8 cellular contexts compared by ENCODE assay signal in genomic region chr3:30625541-30626438, GRCh38. TPM values are rescaled to one million over a fixed set of nuclear protein-coding genes. Genes with fewer than 3 reads are reported as not detected.
DNase-seq lines count a peak whose midpoint lies in the region; ATAC-seq, FAIRE-seq and TF ChIP-seq lines count a peak whose summit lies in the region.

No MANE protein-coding gene starts in this region.

- DNase-seq in HCEC 1CT, result peak; percentile 83
- no peak for DNase-seq in left ventricle myocardium inferior
- peak; percentile 91 for DNase-seq in small intestine
- no peak for DNase-seq in cortex of kidney (lab: John Stamatoyannopoulos, UW)
- DNase-seq in activated CD8-positive, alpha-beta memory T cell treated with anti-CD3 and anti-CD28 coated beads for 24 hours, result no peak
- no peak for DNase-seq in superior temporal gyrus (ENCODE audit: extremely low spot score)

- WGBS in small intestine, 3 donors, result 32 to 54% (median 46%) methylated on average over 4 of the region's 4 CpGs

- H3K36me3 Mint-ChIP-seq in activated naive CD8-positive, alpha-beta T cell, result peaks cover 42% of the 10 kb centered on the region

- H3K9me3 Mint-ChIP-seq in activated naive CD8-positive, alpha-beta T cell (ENCODE audit: low read depth), result no peaks in the 10 kb centered on the region

- H3K4me1 ChIP-seq in left ventricle myocardium inferior (peaks cover 100% of the 10 kb centered on the region), small intestine (ENCODE audit: control insufficient read depth in 2 of 2, insufficient read depth in 1 of 2, low read depth in 1 of 2, low read length in 1 of 2) (peaks cover 0 to 35% of the 10 kb centered on the region in 2 donors)

- intact Hi-C loops in left ventricle myocardium inferior (cut with micrococcal nuclease), result no loop called here

- H3K4me1 Mint-ChIP-seq in activated naive CD8-positive, alpha-beta T cell (ENCODE audit: low read depth), result peaks cover 97% of the 10 kb centered on the region

- peaks cover 3% of the 10 kb centered on the region for H3K9me3 ChIP-seq in left ventricle myocardium inferior (replicated peaks)
- H3K9me3 ChIP-seq in small intestine (ENCODE audit: control insufficient read depth, low read depth), result no peaks in the 10 kb centered on the region

- H3K4me3 Mint-ChIP-seq in activated naive CD8-positive, alpha-beta T cell, result peak overlapping the region; percentile 61

- peak overlapping the region; percentile 96 for H3K27ac Mint-ChIP-seq in activated naive CD8-positive, alpha-beta T cell

- H3K27me3 Mint-ChIP-seq in activated naive CD8-positive, alpha-beta T cell, result no peaks in the 10 kb centered on the region

- H3K27me3 ChIP-seq in left ventricle myocardium inferior (ENCODE audit: low read depth) (no peaks in the 10 kb centered on the region), small intestine (ENCODE audit: control insufficient read depth in 2 of 2, insufficient read depth in 2 of 2, low read length in 2 of 2) (no peaks in the 10 kb centered on the region)

- no peak for TF ChIP-seq CTCF in left ventricle myocardium inferior (IDR thresholded peaks at IDR 0.05; ENCODE audit: borderline replicate concordance)

- no peak for FAIRE-seq in small intestine (lab: Jason Lieb, UNC)

- H3K4me3 ChIP-seq in left ventricle myocardium inferior, result no peak overlapping the region
- no peak overlapping the region for H3K4me3 ChIP-seq in small intestine (ENCODE audit: low read depth in 1 of 2, low read length in 2 of 2)

- H3K36me3 ChIP-seq in left ventricle myocardium inferior, result peaks cover 15% of the 10 kb centered on the region
- no peaks in the 10 kb centered on the region for H3K36me3 ChIP-seq in small intestine (ENCODE audit: control insufficient read depth in 2 of 2, insufficient read depth in 2 of 2, low read length in 2 of 2)

- ATAC-seq in HG03139 (IDR thresholded peaks at IDR 0.05; ENCODE audit: unreplicated experiment), result no peak

- H3K27ac ChIP-seq in left ventricle myocardium inferior (replicated peaks), result peak overlapping the region; percentile 85
- H3K27ac ChIP-seq in small intestine (ENCODE audit: low read depth in 1 of 2, low read length in 1 of 2), result peak overlapping the region; percentile 62 to 67

RNA-seq across cellular contexts. Expression of gene TGFBR2, which starts 19.4 kb away (rescaled TPM):
- 144 TPM for total RNA-seq in left ventricle myocardium inferior
- polyA plus RNA-seq in small intestine, result 10 to 100 TPM in 2 of 3 donors, 1 to 10 TPM in 1; 6.0 to 77.5 (median 13.5) TPM

Comparison
In these comparisons a context has a peak if more than half of its experiments do, and no peak if none do; other contexts are left out.
1. DNase-seq: peak in HCEC 1CT (single experiment) and small intestine (single experiment); none in left ventricle myocardium inferior (single experiment), cortex of kidney (single experiment), activated CD8-positive, alpha-beta memory T cell treated with anti-CD3 and anti-CD28 coated beads for 24 hours (single experiment) and superior temporal gyrus (single experiment).